In genomic region chr2:203999844-204000243, GRCh38 we compare ENCODE assay signal across 14 cellular contexts.
DNase-seq lines count a peak whose midpoint lies in the region; ATAC-seq and TF ChIP-seq lines count a peak whose summit lies in the region.
"Had no signal": no experiment of that assay in that cellular context is flagged by ENCODE, and none has a peak within 500 bp of the region (broad histone marks: within the 10 kb centered on the region; RNA-seq: fewer than 3 reads in every experiment).

No MANE protein-coding gene starts in this region.

- peaks cover 84% of the 10 kb centered on the region for H3K4me1 Mint-ChIP-seq in activated naive CD4-positive, alpha-beta T cell treated with anti-CD3 and anti-CD28 coated beads, Interleukin-2, amount 10 ng/mL, durations not matched to agents 7 days and 5 days
- H3K4me1 Mint-ChIP-seq in CD8-positive, alpha-beta T cell (ENCODE audit: low read depth), result peaks cover 70% of the 10 kb centered on the region
- H3K4me1 Mint-ChIP-seq in activated CD4-positive, alpha-beta memory T cell treated with anti-CD3 and anti-CD28 coated beads, Interleukin-2, amount 10 ng/mL, durations not matched to agents 7 days and 5 days, result peaks cover 79% of the 10 kb centered on the region
- H3K4me1 Mint-ChIP-seq in natural killer cell treated with Interleukin-12 subunit alpha and Interleukin-12 subunit beta and Interleukin-15 and Interleukin-18, amount 100 ng/mL, for 72 hours (ENCODE audit: low read depth in 2 of 2), result peaks cover 48 to 62% of the 10 kb centered on the region in 2 donors

- peaks cover 20% of the 10 kb centered on the region for H3K9me3 Mint-ChIP-seq in activated naive CD4-positive, alpha-beta T cell treated with anti-CD3 and anti-CD28 coated beads, Interleukin-2, amount 10 ng/mL, durations not matched to agents 7 days and 5 days
- H3K9me3 Mint-ChIP-seq in CD8-positive, alpha-beta T cell, result peaks cover 6% of the 10 kb centered on the region
- H3K9me3 Mint-ChIP-seq in activated CD4-positive, alpha-beta memory T cell treated with anti-CD3 and anti-CD28 coated beads, Interleukin-2, amount 10 ng/mL, durations not matched to agents 7 days and 5 days, result peaks cover 7% of the 10 kb centered on the region
- no peaks in the 10 kb centered on the region for H3K9me3 Mint-ChIP-seq in natural killer cell treated with Interleukin-12 subunit alpha and Interleukin-12 subunit beta and Interleukin-15 and Interleukin-18, amount 100 ng/mL, for 72 hours

- H3K27me3 Mint-ChIP-seq in activated naive CD4-positive, alpha-beta T cell treated with anti-CD3 and anti-CD28 coated beads, Interleukin-2, amount 10 ng/mL, durations not matched to agents 7 days and 5 days, result no peaks in the 10 kb centered on the region
- H3K27me3 Mint-ChIP-seq in CD8-positive, alpha-beta T cell (ENCODE audit: low read depth), result no peaks in the 10 kb centered on the region
- H3K27me3 Mint-ChIP-seq in activated CD4-positive, alpha-beta memory T cell treated with anti-CD3 and anti-CD28 coated beads, Interleukin-2, amount 10 ng/mL, durations not matched to agents 7 days and 5 days, result no peaks in the 10 kb centered on the region
- H3K27me3 Mint-ChIP-seq in natural killer cell treated with Interleukin-12 subunit alpha and Interleukin-12 subunit beta and Interleukin-15 and Interleukin-18, amount 100 ng/mL, for 72 hours, result peaks cover 0 to 2% of the 10 kb centered on the region in 2 donors

- H3K27ac Mint-ChIP-seq in activated naive CD4-positive, alpha-beta T cell treated with anti-CD3 and anti-CD28 coated beads, Interleukin-2, amount 10 ng/mL, durations not matched to agents 7 days and 5 days, result peak overlapping the region; percentile 85
- H3K27ac Mint-ChIP-seq in CD8-positive, alpha-beta T cell, result peak overlapping the region; percentile 55
- H3K27ac Mint-ChIP-seq in activated CD4-positive, alpha-beta memory T cell treated with anti-CD3 and anti-CD28 coated beads, Interleukin-2, amount 10 ng/mL, durations not matched to agents 7 days and 5 days, result peak overlapping the region; percentile 50
- peak overlapping the region; percentile 77 to 93 for H3K27ac Mint-ChIP-seq in natural killer cell treated with Interleukin-12 subunit alpha and Interleukin-12 subunit beta and Interleukin-15 and Interleukin-18, amount 100 ng/mL, for 72 hours

- peaks cover 25% of the 10 kb centered on the region for H3K4me1 ChIP-seq in CD8-positive, alpha-beta T cell (ENCODE audit: insufficient read depth, low read length)

- intact Hi-C loops in CD8-positive, alpha-beta T cell (cut with DNase I, micrococcal nuclease), result loop anchor here in 1 of 2 experiments (2.0 to 5.0 kb wide), 2 partner anchors 15 to 63 kb away; partner anchors contain the start of gene ICOS

- H3K27ac ChIP-seq in CD8-positive, alpha-beta T cell (ENCODE audit: low read depth, low read length), result no peak overlapping the region

- ATAC-seq in CD8-positive, alpha-beta T cell, result no peak
- no peak for ATAC-seq in natural killer cell treated with Interleukin-12 subunit alpha and Interleukin-12 subunit beta and Interleukin-15 and Interleukin-18, amount 100 ng/mL, for 72 hours
- ATAC-seq: K562 had no signal

- peaks cover 26% of the 10 kb centered on the region for H3K36me3 Mint-ChIP-seq in activated naive CD4-positive, alpha-beta T cell treated with anti-CD3 and anti-CD28 coated beads, Interleukin-2, amount 10 ng/mL, durations not matched to agents 7 days and 5 days
- no peaks in the 10 kb centered on the region for H3K36me3 Mint-ChIP-seq in CD8-positive, alpha-beta T cell
- peaks cover 25% of the 10 kb centered on the region for H3K36me3 Mint-ChIP-seq in activated CD4-positive, alpha-beta memory T cell treated with anti-CD3 and anti-CD28 coated beads, Interleukin-2, amount 10 ng/mL, durations not matched to agents 7 days and 5 days (ENCODE audit: low read depth)
- H3K36me3 Mint-ChIP-seq in natural killer cell treated with Interleukin-12 subunit alpha and Interleukin-12 subunit beta and Interleukin-15 and Interleukin-18, amount 100 ng/mL, for 72 hours, result peaks cover 13% of the 10 kb centered on the region

- CTCF ChIA-PET in activated naive CD4-positive, alpha-beta T cell treated with anti-CD3 and anti-CD28 coated beads, Interleukin-2, amount 10 ng/mL, durations not matched to agents 7 days and 5 days (lab: Charles Lee), result interaction anchor here (0.6 to 2.5 kb wide), 4 partner anchors 14 to 129 kb away, joined by 3 to 8 read pairs (median 6); no protein-coding TSS in a partner anchor
- CTCF ChIA-PET in CD8-positive, alpha-beta T cell (lab: Charles Lee), result interaction anchor here (1.3 kb wide), 1 partner anchor 15 kb away, joined by 6 read pairs; no protein-coding TSS in a partner anchor
- CTCF ChIA-PET in activated CD4-positive, alpha-beta memory T cell treated with anti-CD3 and anti-CD28 coated beads, Interleukin-2, amount 10 ng/mL, durations not matched to agents 7 days and 5 days (lab: Charles Lee), result no interaction called here

- peak overlapping the region; percentile 13 for H3K4me3 Mint-ChIP-seq in activated naive CD4-positive, alpha-beta T cell treated with anti-CD3 and anti-CD28 coated beads, Interleukin-2, amount 10 ng/mL, durations not matched to agents 7 days and 5 days
- no peak overlapping the region for H3K4me3 Mint-ChIP-seq in CD8-positive, alpha-beta T cell
- H3K4me3 Mint-ChIP-seq in activated CD4-positive, alpha-beta memory T cell treated with anti-CD3 and anti-CD28 coated beads, Interleukin-2, amount 10 ng/mL, durations not matched to agents 7 days and 5 days, result no peak overlapping the region
- H3K4me3 Mint-ChIP-seq in natural killer cell treated with Interleukin-12 subunit alpha and Interleukin-12 subunit beta and Interleukin-15 and Interleukin-18, amount 100 ng/mL, for 72 hours, result peak overlapping the region; percentile 55

- H3K36me3 ChIP-seq in CD8-positive, alpha-beta T cell (ENCODE audit: insufficient read depth, low read length), result no peaks in the 10 kb centered on the region

- no peak for DNase-seq in activated naive CD4-positive, alpha-beta T cell treated with anti-CD3 and anti-CD28 coated beads, Interleukin-2, amount 10 ng/mL, durations not matched to agents 7 days and 5 days
- DNase-seq in activated naive CD4-positive, alpha-beta T cell treated with Interleukin-2 at 50 U/mL for 16 hours, result no peak
- no peak for DNase-seq in CD8-positive, alpha-beta T cell
- DNase-seq in activated CD4-positive, alpha-beta memory T cell treated with anti-CD3 and anti-CD28 coated beads, Interleukin-2, amount 10 ng/mL, durations not matched to agents 7 days and 5 days, result no peak
- no peak for DNase-seq in natural killer cell treated with Interleukin-12 subunit alpha and Interleukin-12 subunit beta and Interleukin-15 and Interleukin-18, amount 100 ng/mL, for 72 hours (ENCODE audit: low spot score)
- DNase-seq in medulla oblongata (ENCODE audit: extremely low spot score), result no peak
- DNase-seq in 8988T, result no peak
- DNase-seq: ACHN, MV-4-11, NCI-H1436, NCI-H2029, NCI-H748 treated with DMSO at 0.1 percent for 48 hours, RPMI8226 had no signal

- TF ChIP-seq CTCF in CD8-positive, alpha-beta T cell (IDR thresholded peaks at IDR 0.05), result no peak

- H3K27me3 ChIP-seq in CD8-positive, alpha-beta T cell (ENCODE audit: insufficient read depth, low read length), result no peaks in the 10 kb centered on the region

- POLR2A ChIA-PET in CD8-positive, alpha-beta T cell (lab: Charles Lee), result interaction anchor here (1.0 to 1.6 kb wide), 3 partner anchors 15 to 66 kb away, joined by 3 to 7 read pairs (median 6); partner anchors contain the start of gene ICOS
- POLR2A ChIA-PET in activated CD4-positive, alpha-beta memory T cell treated with anti-CD3 and anti-CD28 coated beads, Interleukin-2, amount 10 ng/mL, durations not matched to agents 7 days and 5 days (lab: Charles Lee), result interaction anchor here (0.7 to 5.2 kb wide), 14 partner anchors 10 to 281 kb away, joined by 3 to 22 read pairs (median 4); partner anchors contain the start of gene ICOS

- H3K4me3 ChIP-seq in CD8-positive, alpha-beta T cell (ENCODE audit: low read depth, low read length), result no peak overlapping the region
- H3K4me3 ChIP-seq: K562 had no signal

- H3K9me3 ChIP-seq in CD8-positive, alpha-beta T cell (ENCODE audit: low read length), result no peaks in the 10 kb centered on the region

Comparison
In these comparisons a context has a peak if more than half of its experiments do, and no peak if none do; other contexts are left out.
1. H3K4me3 Mint-ChIP-seq: peak in activated naive CD4-positive, alpha-beta T cell treated with anti-CD3 and anti-CD28 coated beads, Interleukin-2, amount 10 ng/mL, durations not matched to agents 7 days and 5 days (single experiment) and natural killer cell treated with Interleukin-12 subunit alpha and Interleukin-12 subunit beta and Interleukin-15 and Interleukin-18, amount 100 ng/mL, for 72 hours (single experiment); none in CD8-positive, alpha-beta T cell (single experiment) and activated CD4-positive, alpha-beta memory T cell treated with anti-CD3 and anti-CD28 coated beads, Interleukin-2, amount 10 ng/mL, durations not matched to agents 7 days and 5 days (single experiment).
2. Peak in every context shown above with its lines, with median percentiles within 50 percentile points of each other: H3K27ac Mint-ChIP-seq.